2 cellular contexts compared by ENCODE assay signal in genomic region chr12:43807361-43807760, GRCh38.
TF ChIP-seq lines count a peak whose summit lies in the region.

No MANE protein-coding gene starts in this region.

TF ChIP-seq in A549, 52 proteins besides CTCF, POLR2A, EP300 and RAD21:
- TF ChIP-seq BCL3 (IDR thresholded peaks at IDR 0.05) (no peak), HES2 (IDR thresholded peaks at IDR 0.05) (no peak), ZSCAN20 (CRISPR knock-in tag; IDR thresholded peaks at IDR 0.05) (no peak), ESRRA (IDR thresholded peaks at IDR 0.05; ENCODE audit: borderline replicate concordance, low read length) (no peak), ZFP36 (IDR thresholded peaks at IDR 0.05; ENCODE audit: borderline replicate concordance, partially characterized antibody) (no peak), JUN (IDR thresholded peaks at IDR 0.05) (no peak)
- TF ChIP-seq, protein P1, sequence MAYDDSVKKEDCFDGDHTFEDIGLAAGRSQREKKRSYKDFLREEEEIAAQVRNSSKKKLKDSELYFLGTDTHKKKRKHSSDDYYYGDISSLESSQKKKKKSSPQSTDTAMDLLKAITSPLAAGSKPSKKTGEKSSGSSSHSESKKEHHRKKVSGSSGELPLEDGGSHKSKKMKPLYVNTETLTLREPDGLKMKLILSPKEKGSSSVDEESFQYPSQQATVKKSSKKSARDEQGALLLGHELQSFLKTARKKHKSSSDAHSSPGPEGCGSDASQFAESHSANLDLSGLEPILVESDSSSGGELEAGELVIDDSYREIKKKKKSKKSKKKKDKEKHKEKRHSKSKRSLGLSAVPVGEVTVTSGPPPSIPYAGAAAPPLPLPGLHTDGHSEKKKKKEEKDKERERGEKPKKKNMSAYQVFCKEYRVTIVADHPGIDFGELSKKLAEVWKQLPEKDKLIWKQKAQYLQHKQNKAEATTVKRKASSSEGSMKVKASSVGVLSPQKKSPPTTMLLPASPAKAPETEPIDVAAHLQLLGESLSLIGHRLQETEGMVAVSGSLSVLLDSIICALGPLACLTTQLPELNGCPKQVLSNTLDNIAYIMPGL (CRISPR knock-in tag; IDR thresholded peaks at IDR 0.05; ENCODE audit: borderline replicate concordance) = no peak
- TF ChIP-seq, protein P2, sequence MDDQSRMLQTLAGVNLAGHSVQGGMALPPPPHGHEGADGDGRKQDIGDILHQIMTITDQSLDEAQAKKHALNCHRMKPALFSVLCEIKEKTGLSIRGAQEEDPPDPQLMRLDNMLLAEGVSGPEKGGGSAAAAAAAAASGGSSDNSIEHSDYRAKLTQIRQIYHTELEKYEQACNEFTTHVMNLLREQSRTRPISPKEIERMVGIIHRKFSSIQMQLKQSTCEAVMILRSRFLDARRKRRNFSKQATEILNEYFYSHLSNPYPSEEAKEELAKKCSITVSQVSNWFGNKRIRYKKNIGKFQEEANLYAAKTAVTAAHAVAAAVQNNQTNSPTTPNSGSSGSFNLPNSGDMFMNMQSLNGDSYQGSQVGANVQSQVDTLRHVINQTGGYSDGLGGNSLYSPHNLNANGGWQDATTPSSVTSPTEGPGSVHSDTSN (IDR thresholded peaks at IDR 0.05) = no peak
TF ChIP-seq in A549: peak in this region for 0.

TF ChIP-seq in HCT116, 20 proteins besides CTCF, POLR2A, EP300 and RAD21 (continued from another document):
- TF ChIP-seq, protein P3, sequence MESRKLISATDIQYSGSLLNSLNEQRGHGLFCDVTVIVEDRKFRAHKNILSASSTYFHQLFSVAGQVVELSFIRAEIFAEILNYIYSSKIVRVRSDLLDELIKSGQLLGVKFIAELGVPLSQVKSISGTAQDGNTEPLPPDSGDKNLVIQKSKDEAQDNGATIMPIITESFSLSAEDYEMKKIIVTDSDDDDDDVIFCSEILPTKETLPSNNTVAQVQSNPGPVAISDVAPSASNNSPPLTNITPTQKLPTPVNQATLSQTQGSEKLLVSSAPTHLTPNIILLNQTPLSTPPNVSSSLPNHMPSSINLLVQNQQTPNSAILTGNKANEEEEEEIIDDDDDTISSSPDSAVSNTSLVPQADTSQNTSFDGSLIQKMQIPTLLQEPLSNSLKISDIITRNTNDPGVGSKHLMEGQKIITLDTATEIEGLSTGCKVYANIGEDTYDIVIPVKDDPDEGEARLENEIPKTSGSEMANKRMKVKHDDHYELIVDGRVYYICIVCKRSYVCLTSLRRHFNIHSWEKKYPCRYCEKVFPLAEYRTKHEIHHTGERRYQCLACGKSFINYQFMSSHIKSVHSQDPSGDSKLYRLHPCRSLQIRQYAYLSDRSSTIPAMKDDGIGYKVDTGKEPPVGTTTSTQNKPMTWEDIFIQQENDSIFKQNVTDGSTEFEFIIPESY (IDR thresholded peaks at IDR 0.05; ENCODE audit: extremely low read depth, insufficient replicate concordance, low read length) = no peak
- TF ChIP-seq SRF (IDR thresholded peaks at IDR 0.05; ENCODE audit: low read depth) (no peak), SIN3A (IDR thresholded peaks at IDR 0.05; ENCODE audit: low read depth) (no peak)
TF ChIP-seq in HCT116: peak in this region for 0.
